Comparison of ENCODE assay signal across 1 cellular context in the genomic region with DNA sequence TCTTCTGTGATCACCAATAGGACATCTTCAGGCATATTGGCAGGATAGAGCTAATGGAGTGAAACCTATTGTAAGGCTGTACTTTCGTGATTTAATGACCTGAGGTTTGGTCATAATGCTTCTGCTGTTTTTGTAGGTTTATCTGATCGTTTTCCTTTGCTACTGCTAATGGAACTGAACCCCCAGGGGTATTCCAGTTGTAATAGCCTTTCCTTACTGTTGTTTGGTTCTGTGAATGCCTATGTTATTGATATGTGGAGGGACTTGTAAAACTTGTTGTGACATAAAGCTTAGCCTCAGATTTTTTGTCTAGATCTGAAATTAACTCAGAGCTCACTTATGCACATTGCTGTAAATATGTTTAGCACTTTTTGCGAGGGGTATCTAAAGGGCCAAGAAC.
TF ChIP-seq lines count a peak whose summit lies in the region.

No MANE protein-coding gene starts in this region.

TF ChIP-seq in HEK293, 187 proteins besides CTCF, POLR2A, EP300 and RAD21 (continued from another document):
- TF ChIP-seq, protein P1, sequence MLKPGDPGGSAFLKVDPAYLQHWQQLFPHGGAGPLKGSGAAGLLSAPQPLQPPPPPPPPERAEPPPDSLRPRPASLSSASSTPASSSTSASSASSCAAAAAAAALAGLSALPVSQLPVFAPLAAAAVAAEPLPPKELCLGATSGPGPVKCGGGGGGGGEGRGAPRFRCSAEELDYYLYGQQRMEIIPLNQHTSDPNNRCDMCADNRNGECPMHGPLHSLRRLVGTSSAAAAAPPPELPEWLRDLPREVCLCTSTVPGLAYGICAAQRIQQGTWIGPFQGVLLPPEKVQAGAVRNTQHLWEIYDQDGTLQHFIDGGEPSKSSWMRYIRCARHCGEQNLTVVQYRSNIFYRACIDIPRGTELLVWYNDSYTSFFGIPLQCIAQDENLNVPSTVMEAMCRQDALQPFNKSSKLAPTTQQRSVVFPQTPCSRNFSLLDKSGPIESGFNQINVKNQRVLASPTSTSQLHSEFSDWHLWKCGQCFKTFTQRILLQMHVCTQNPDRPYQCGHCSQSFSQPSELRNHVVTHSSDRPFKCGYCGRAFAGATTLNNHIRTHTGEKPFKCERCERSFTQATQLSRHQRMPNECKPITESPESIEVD (tag by site-specific recombination; IDR thresholded peaks at IDR 0.05): peak; percentile 40; the same call in 1 of the 2 replicates
- TF ChIP-seq MYNN (tag by site-specific recombination; IDR thresholded peaks at IDR 0.05; ENCODE audit: borderline replicate concordance): no peak
